8 cellular contexts compared by ENCODE assay signal in the genomic region with DNA sequence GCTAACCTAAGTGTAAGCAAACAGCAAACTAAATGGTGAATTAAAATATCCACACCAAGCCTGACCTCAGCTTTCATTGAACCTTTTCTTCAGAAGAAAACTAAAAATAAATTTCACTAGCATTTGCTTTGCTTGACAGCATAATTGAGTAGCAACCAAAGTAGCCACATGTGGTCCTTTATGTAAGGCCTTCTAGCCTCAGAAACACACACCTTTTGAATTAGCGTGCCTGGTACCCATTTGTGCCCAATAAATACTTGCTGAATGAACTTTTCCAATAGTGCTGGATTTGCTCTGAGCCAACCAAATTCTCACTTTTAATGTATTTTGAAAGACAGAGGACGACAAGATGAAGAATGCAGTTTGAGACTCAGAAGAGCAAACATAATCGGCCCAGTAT. TPM values are rescaled to one million over a fixed set of nuclear protein-coding genes. Genes with fewer than 3 reads are reported as not detected.
DNase-seq lines count a peak whose midpoint lies in the region; TF ChIP-seq lines count a peak whose summit lies in the region.

No MANE protein-coding gene starts in this region.

- no peaks in the 10 kb centered on the region for H3K9me3 ChIP-seq in adrenal gland (replicated peaks in 1 of 3)

- peak overlapping the region; percentile 89 for H3K4me3 Mint-ChIP-seq in Calu3 (ENCODE audit: low read depth, unreplicated experiment)
- H3K4me3 Mint-ChIP-seq in chondrocyte (ENCODE audit: unreplicated experiment): peak overlapping the region; percentile 80
- H3K4me3 Mint-ChIP-seq in nephron progenitor cell: peak overlapping the region; percentile 92

- H3K9me3 Mint-ChIP-seq in Calu3 (ENCODE audit: low read depth, unreplicated experiment) (no peaks in the 10 kb centered on the region), chondrocyte (ENCODE audit: low read depth) (no peaks in the 10 kb centered on the region), nephron progenitor cell (no peaks in the 10 kb centered on the region)

- H3K4me1 ChIP-seq in adrenal gland (replicated peaks in 1 of 2): peaks cover 7 to 30% of the 10 kb centered on the region in 2 donors

- DNase-seq in Calu3 (no peak), NCI-H146 (lab: John Stamatoyannopoulos, UW) (peak; percentile 18), chondrocyte (ENCODE audit: low spot score) (no peak), nephron progenitor cell (no peak), adrenal gland (no peak), kidney glomerular epithelial cell (lab: John Stamatoyannopoulos, UW) (no peak), mucosa of gallbladder (ENCODE audit: low spot score) (no peak), D341Med (ENCODE audit: low spot score) (no peak)

- peak overlapping the region in 2 of 4 donors; percentile 60 to 63 for H3K4me3 ChIP-seq in adrenal gland

- H3K4me1 Mint-ChIP-seq in Calu3 (ENCODE audit: low read depth, unreplicated experiment) (peaks cover 21% of the 10 kb centered on the region), chondrocyte (ENCODE audit: low read depth) (peaks cover 41% of the 10 kb centered on the region), nephron progenitor cell (peaks cover 66% of the 10 kb centered on the region)

- H3K27me3 ChIP-seq in adrenal gland: no peaks in the 10 kb centered on the region

- H3K36me3 ChIP-seq in adrenal gland (replicated peaks in 1 of 2): no peaks in the 10 kb centered on the region

- intact Hi-C loops in Calu3 (cut with micrococcal nuclease; ENCODE audit: unreplicated experiment) (no loop called here), adrenal gland (cut with DNase I) (loop anchor here (10.0 kb wide), 2 partner anchors 70 to 130 kb away; no protein-coding TSS in a partner anchor)

- TF ChIP-seq CTCF in Calu3 (IDR thresholded peaks at IDR 0.05; ENCODE audit: unreplicated experiment) (no peak), chondrocyte (IDR thresholded peaks at IDR 0.05) (no peak), nephron progenitor cell (IDR thresholded peaks at IDR 0.05) (no peak), adrenal gland (IDR thresholded peaks at IDR 0.05) (no peak)

- CTCF ChIA-PET in Calu3 (lab: Charles Lee): interaction anchor here (0.6 to 1.5 kb wide), 2 partner anchors 70 to 144 kb away, joined by 3 read pairs; no protein-coding TSS in a partner anchor

- H3K27ac ChIP-seq in adrenal gland: peak overlapping the region in 1 of 5 donors; percentile 91

- no peaks in the 10 kb centered on the region for H3K27me3 Mint-ChIP-seq in Calu3 (ENCODE audit: unreplicated experiment)
- no peaks in the 10 kb centered on the region for H3K27me3 Mint-ChIP-seq in chondrocyte (ENCODE audit: low read depth)
- H3K27me3 Mint-ChIP-seq in nephron progenitor cell (ENCODE audit: low read depth, poor library complexity): no peaks in the 10 kb centered on the region

- no TSS peak for BruUV-seq in Calu3 (replicated peaks; lab: Mats Ljungman, UMichigan)

- H3K27ac Mint-ChIP-seq in Calu3 (ENCODE audit: unreplicated experiment) (peak overlapping the region; percentile 65), chondrocyte (ENCODE audit: unreplicated experiment) (peak overlapping the region; percentile 99), nephron progenitor cell (no peak overlapping the region)

- TF ChIP-seq POLR2A in adrenal gland (IDR thresholded peaks at IDR 0.05): no peak

- WGBS in adrenal gland, 4 donors: 33 to 43% (median 38%) methylated on average over 3 of the region's 3 CpGs

- H3K36me3 Mint-ChIP-seq in Calu3 (ENCODE audit: insufficient read depth, unreplicated experiment) (peaks cover 46% of the 10 kb centered on the region), chondrocyte (ENCODE audit: low read depth) (no peaks in the 10 kb centered on the region), nephron progenitor cell (ENCODE audit: low read depth) (peaks cover 12% of the 10 kb centered on the region)

RNA-seq across cellular contexts. Expression of a gene that starts 2.1 kb away (rescaled TPM):
- total RNA-seq in Calu3 (2022): 53.1 and 53.2 TPM in 2 replicates
- 32.2 to 47.1 TPM (median 33.3 TPM) in 3 replicates for total RNA-seq in chondrocyte
- total RNA-seq in adrenal gland: 10 to 100 TPM; 23.5 to 54.5 (median 45.3) TPM
- 10 to 100 TPM; 15.7 to 27.1 (median 18.7) TPM for polyA plus RNA-seq in adrenal gland
- total RNA-seq in mucosa of gallbladder: 60.9 TPM
